Comparison of ENCODE assay signal across 1 cellular context in the genomic region with DNA sequence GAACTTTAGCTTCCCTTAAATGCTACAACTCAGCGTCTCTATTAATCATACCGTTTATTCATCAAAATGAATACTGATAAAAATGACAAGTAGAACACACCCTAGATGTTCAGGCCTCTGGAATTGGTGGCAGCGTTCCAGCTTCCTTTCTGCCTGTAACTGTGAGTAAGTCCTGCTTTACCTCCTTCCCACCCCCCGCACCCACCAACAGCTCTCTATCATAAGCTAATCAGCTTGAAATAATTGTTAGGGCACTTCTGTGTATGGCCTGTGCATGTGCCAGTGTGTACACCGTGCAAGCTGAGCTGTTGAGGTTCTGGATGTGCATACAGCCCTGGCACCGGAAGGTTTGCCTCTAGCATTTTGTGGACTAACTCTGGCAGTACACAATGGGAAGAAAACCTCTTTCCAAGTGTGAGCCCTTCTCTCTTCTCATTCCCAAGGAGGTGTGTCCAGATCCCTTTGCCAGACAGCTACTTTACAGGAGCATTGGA.
TF ChIP-seq lines count a peak whose summit lies in the region.

No MANE protein-coding gene starts in this region.

TF ChIP-seq in H1, 55 proteins besides CTCF, POLR2A, EP300 and RAD21:
- TF ChIP-seq, protein P1, sequence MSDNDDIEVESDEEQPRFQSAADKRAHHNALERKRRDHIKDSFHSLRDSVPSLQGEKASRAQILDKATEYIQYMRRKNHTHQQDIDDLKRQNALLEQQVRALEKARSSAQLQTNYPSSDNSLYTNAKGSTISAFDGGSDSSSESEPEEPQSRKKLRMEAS (IDR thresholded peaks at IDR 0.05), result no peak
- TF ChIP-seq SAP30 (IDR thresholded peaks at IDR 0.05; ENCODE audit: insufficient read depth, insufficient replicate concordance, low read length), result no peak
- no peak for TF ChIP-seq KDM4A (IDR thresholded peaks at IDR 0.05; ENCODE audit: low read depth, low read length, severe bottlenecking)
- TF ChIP-seq HDAC6 (IDR thresholded peaks at IDR 0.05; ENCODE audit: low read depth, low read length), result no peak
- no peak for TF ChIP-seq ZNF274 (IDR thresholded peaks at IDR 0.05; ENCODE audit: borderline replicate concordance, extremely low read depth, low read length)
- no peak for TF ChIP-seq RFX5 (IDR thresholded peaks at IDR 0.05; ENCODE audit: borderline replicate concordance, low read depth, low read length)
- TF ChIP-seq SIN3A (conservative IDR thresholded peaks at IDR 0.05 in 1 of 2, IDR thresholded peaks at IDR 0.05 in 1 of 2; ENCODE audit: low read depth in 1 of 2, low read length in 2 of 2), result no peak
- TF ChIP-seq, protein P2, sequence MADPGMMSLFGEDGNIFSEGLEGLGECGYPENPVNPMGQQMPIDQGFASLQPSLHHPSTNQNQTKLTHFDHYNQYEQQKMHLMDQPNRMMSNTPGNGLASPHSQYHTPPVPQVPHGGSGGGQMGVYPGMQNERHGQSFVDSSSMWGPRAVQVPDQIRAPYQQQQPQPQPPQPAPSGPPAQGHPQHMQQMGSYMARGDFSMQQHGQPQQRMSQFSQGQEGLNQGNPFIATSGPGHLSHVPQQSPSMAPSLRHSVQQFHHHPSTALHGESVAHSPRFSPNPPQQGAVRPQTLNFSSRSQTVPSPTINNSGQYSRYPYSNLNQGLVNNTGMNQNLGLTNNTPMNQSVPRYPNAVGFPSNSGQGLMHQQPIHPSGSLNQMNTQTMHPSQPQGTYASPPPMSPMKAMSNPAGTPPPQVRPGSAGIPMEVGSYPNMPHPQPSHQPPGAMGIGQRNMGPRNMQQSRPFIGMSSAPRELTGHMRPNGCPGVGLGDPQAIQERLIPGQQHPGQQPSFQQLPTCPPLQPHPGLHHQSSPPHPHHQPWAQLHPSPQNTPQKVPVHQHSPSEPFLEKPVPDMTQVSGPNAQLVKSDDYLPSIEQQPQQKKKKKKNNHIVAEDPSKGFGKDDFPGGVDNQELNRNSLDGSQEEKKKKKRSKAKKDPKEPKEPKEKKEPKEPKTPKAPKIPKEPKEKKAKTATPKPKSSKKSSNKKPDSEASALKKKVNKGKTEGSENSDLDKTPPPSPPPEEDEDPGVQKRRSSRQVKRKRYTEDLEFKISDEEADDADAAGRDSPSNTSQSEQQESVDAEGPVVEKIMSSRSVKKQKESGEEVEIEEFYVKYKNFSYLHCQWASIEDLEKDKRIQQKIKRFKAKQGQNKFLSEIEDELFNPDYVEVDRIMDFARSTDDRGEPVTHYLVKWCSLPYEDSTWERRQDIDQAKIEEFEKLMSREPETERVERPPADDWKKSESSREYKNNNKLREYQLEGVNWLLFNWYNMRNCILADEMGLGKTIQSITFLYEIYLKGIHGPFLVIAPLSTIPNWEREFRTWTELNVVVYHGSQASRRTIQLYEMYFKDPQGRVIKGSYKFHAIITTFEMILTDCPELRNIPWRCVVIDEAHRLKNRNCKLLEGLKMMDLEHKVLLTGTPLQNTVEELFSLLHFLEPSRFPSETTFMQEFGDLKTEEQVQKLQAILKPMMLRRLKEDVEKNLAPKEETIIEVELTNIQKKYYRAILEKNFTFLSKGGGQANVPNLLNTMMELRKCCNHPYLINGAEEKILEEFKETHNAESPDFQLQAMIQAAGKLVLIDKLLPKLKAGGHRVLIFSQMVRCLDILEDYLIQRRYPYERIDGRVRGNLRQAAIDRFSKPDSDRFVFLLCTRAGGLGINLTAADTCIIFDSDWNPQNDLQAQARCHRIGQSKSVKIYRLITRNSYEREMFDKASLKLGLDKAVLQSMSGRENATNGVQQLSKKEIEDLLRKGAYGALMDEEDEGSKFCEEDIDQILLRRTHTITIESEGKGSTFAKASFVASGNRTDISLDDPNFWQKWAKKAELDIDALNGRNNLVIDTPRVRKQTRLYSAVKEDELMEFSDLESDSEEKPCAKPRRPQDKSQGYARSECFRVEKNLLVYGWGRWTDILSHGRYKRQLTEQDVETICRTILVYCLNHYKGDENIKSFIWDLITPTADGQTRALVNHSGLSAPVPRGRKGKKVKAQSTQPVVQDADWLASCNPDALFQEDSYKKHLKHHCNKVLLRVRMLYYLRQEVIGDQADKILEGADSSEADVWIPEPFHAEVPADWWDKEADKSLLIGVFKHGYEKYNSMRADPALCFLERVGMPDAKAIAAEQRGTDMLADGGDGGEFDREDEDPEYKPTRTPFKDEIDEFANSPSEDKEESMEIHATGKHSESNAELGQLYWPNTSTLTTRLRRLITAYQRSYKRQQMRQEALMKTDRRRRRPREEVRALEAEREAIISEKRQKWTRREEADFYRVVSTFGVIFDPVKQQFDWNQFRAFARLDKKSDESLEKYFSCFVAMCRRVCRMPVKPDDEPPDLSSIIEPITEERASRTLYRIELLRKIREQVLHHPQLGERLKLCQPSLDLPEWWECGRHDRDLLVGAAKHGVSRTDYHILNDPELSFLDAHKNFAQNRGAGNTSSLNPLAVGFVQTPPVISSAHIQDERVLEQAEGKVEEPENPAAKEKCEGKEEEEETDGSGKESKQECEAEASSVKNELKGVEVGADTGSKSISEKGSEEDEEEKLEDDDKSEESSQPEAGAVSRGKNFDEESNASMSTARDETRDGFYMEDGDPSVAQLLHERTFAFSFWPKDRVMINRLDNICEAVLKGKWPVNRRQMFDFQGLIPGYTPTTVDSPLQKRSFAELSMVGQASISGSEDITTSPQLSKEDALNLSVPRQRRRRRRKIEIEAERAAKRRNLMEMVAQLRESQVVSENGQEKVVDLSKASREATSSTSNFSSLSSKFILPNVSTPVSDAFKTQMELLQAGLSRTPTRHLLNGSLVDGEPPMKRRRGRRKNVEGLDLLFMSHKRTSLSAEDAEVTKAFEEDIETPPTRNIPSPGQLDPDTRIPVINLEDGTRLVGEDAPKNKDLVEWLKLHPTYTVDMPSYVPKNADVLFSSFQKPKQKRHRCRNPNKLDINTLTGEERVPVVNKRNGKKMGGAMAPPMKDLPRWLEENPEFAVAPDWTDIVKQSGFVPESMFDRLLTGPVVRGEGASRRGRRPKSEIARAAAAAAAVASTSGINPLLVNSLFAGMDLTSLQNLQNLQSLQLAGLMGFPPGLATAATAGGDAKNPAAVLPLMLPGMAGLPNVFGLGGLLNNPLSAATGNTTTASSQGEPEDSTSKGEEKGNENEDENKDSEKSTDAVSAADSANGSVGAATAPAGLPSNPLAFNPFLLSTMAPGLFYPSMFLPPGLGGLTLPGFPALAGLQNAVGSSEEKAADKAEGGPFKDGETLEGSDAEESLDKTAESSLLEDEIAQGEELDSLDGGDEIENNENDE (IDR thresholded peaks at IDR 0.05; ENCODE audit: insufficient replicate concordance, low read length), result no peak
- no peak for TF ChIP-seq TCF12 (IDR thresholded peaks at IDR 0.05; ENCODE audit: low read depth, low read length)
TF ChIP-seq in H1: peak in this region for 0.
